19 cellular contexts compared by ENCODE assay signal in genomic region chr3:16407365-16407764, GRCh38.
DNase-seq lines count a peak whose midpoint lies in the region; ATAC-seq and TF ChIP-seq lines count a peak whose summit lies in the region.
"Had no signal": no experiment of that assay in that cellular context is flagged by ENCODE, and none has a peak within 500 bp of the region (broad histone marks: within the 10 kb centered on the region; RNA-seq: fewer than 3 reads in every experiment).

No MANE protein-coding gene starts in this region.

- no peak overlapping the region for H3K4me3 Mint-ChIP-seq in CD4-positive, CD25-positive, alpha-beta regulatory T cell
- no peak overlapping the region for H3K4me3 Mint-ChIP-seq in effector memory CD8-positive, alpha-beta T cell
- H3K4me3 Mint-ChIP-seq in osteocyte (ENCODE audit: unreplicated experiment), result no peak overlapping the region
- no peak overlapping the region for H3K4me3 Mint-ChIP-seq in glutamatergic neuron (ENCODE audit: unreplicated experiment)
- H3K4me3 Mint-ChIP-seq: CD14-positive monocyte, HFFc6 had no signal

- H3K36me3 Mint-ChIP-seq in CD4-positive, CD25-positive, alpha-beta regulatory T cell, result peaks cover 32% of the 10 kb centered on the region
- peaks cover 3% of the 10 kb centered on the region for H3K36me3 Mint-ChIP-seq in effector memory CD8-positive, alpha-beta T cell (ENCODE audit: insufficient read depth)
- H3K36me3 Mint-ChIP-seq in osteocyte (ENCODE audit: unreplicated experiment) (peaks cover 20% of the 10 kb centered on the region), glutamatergic neuron (ENCODE audit: unreplicated experiment) (no peaks in the 10 kb centered on the region)

- no peaks in the 10 kb centered on the region for H3K27me3 Mint-ChIP-seq in CD4-positive, CD25-positive, alpha-beta regulatory T cell
- H3K27me3 Mint-ChIP-seq in effector memory CD8-positive, alpha-beta T cell, result no peaks in the 10 kb centered on the region
- H3K27me3 Mint-ChIP-seq in osteocyte (ENCODE audit: unreplicated experiment), result no peaks in the 10 kb centered on the region
- no peaks in the 10 kb centered on the region for H3K27me3 Mint-ChIP-seq in glutamatergic neuron (ENCODE audit: unreplicated experiment)

- ATAC-seq in CD4-positive, CD25-positive, alpha-beta regulatory T cell (ENCODE audit: low read depth in 2 of 2), result no peak
- no peak for ATAC-seq in effector memory CD8-positive, alpha-beta T cell (replicated peaks)
- ATAC-seq in HG02678 (IDR thresholded peaks at IDR 0.05; ENCODE audit: unreplicated experiment), result no peak

- H3F3A ChIP-seq in SU-DHL-6 (ENCODE audit: insufficient read depth), result peaks cover 44% of the 10 kb centered on the region

- H2AFZ ChIP-seq in SU-DHL-6 (ENCODE audit: low read depth, low read length, severe bottlenecking), result no peak overlapping the region

- DNase-seq in CD4-positive, CD25-positive, alpha-beta regulatory T cell, result no peak
- no peak for DNase-seq in effector memory CD8-positive, alpha-beta T cell
- DNase-seq in osteocyte (ENCODE audit: extremely low spot score, unreplicated experiment), result no peak
- no peak for DNase-seq in NCI-H2227 treated with DMSO at 0.1 percent for 48 hours (lab: John Stamatoyannopoulos, UW)
- no peak for DNase-seq in AML-193 (lab: John Stamatoyannopoulos, UW)
- DNase-seq in glutamatergic neuron, result no peak
- DNase-seq: Calu3, HFFc6, MM.1S, NCI-H1105, NCI-H1694 treated with DMSO at 0.1 percent for 48 hours, NCI-H446 treated with DMSO at 0.1 percent for 48 hours, NCI-H748 treated with DMSO at 0.1 percent for 48 hours, Peyer's patch, SHP77 had no signal

- no peaks in the 10 kb centered on the region for H3K9me3 ChIP-seq in CD4-positive, CD25-positive, alpha-beta regulatory T cell (ENCODE audit: control insufficient read depth in 2 of 2, low read length in 2 of 2)
- H3K9me3 ChIP-seq in SU-DHL-6 (ENCODE audit: insufficient read depth, low read length), result no peaks in the 10 kb centered on the region
- H3K9me3 ChIP-seq: Peyer's patch had no signal

- TF ChIP-seq CTCF in SU-DHL-6 (IDR thresholded peaks at IDR 0.05; ENCODE audit: insufficient read depth, low read length, poor library complexity, severe bottlenecking), result no peak
- no peak for TF ChIP-seq CTCF in osteocyte (IDR thresholded peaks at IDR 0.05)
- no peak for TF ChIP-seq CTCF in glutamatergic neuron (IDR thresholded peaks at IDR 0.05; ENCODE audit: partially characterized antibody, unreplicated experiment)

- H3K9me2 ChIP-seq in SU-DHL-6 (replicated peaks; ENCODE audit: insufficient read depth, low read length), result no peaks in the 10 kb centered on the region

- peaks cover 25% of the 10 kb centered on the region for H3K36me3 ChIP-seq in CD4-positive, CD25-positive, alpha-beta regulatory T cell (ENCODE audit: control insufficient read depth, insufficient read depth, low read length)
- peaks cover 52% of the 10 kb centered on the region for H3K36me3 ChIP-seq in SU-DHL-6 (ENCODE audit: low read length)

- H3K27ac ChIP-seq in CD4-positive, CD25-positive, alpha-beta regulatory T cell (ENCODE audit: insufficient read depth, low read length, poor library complexity, severe bottlenecking), result no peak overlapping the region
- peak overlapping the region; percentile 44 for H3K27ac ChIP-seq in SU-DHL-6 (ENCODE audit: low read depth, low read length)
- H3K27ac ChIP-seq: KMS-11, Peyer's patch had no signal

- H3K79me2 ChIP-seq in SU-DHL-6 (ENCODE audit: insufficient read depth, low read length), result peaks cover 87% of the 10 kb centered on the region

- H3K27me3 ChIP-seq in CD4-positive, CD25-positive, alpha-beta regulatory T cell (ENCODE audit: control insufficient read depth, insufficient read depth, low read length), result no peaks in the 10 kb centered on the region
- H3K27me3 ChIP-seq in SU-DHL-6 (ENCODE audit: low read length), result no peaks in the 10 kb centered on the region
- H3K27me3 ChIP-seq: Peyer's patch had no signal

- H3K9me3 Mint-ChIP-seq in CD4-positive, CD25-positive, alpha-beta regulatory T cell, result no peaks in the 10 kb centered on the region
- no peaks in the 10 kb centered on the region for H3K9me3 Mint-ChIP-seq in effector memory CD8-positive, alpha-beta T cell
- H3K9me3 Mint-ChIP-seq in osteocyte (ENCODE audit: unreplicated experiment) (peaks cover 4% of the 10 kb centered on the region), glutamatergic neuron (ENCODE audit: unreplicated experiment) (no peaks in the 10 kb centered on the region)
- H3K9me3 Mint-ChIP-seq: CD14-positive monocyte, HFFc6 had no signal

- peaks cover 24 to 47% (median 30%) of the 10 kb centered on the region in 4 donors for H3K4me1 Mint-ChIP-seq in CD4-positive, CD25-positive, alpha-beta regulatory T cell
- peaks cover 17 to 40% of the 10 kb centered on the region in 2 donors for H3K4me1 Mint-ChIP-seq in effector memory CD8-positive, alpha-beta T cell (ENCODE audit: low read depth in 2 of 2)
- H3K4me1 Mint-ChIP-seq in osteocyte (ENCODE audit: unreplicated experiment), result peaks cover 31% of the 10 kb centered on the region
- H3K4me1 Mint-ChIP-seq in glutamatergic neuron (ENCODE audit: low read depth, unreplicated experiment), result peaks cover 28% of the 10 kb centered on the region

- no peak overlapping the region for H3K9ac ChIP-seq in SU-DHL-6 (ENCODE audit: low read length)
- H3K9ac ChIP-seq: KMS-11 had no signal

- no peak overlapping the region for H3K4me3 ChIP-seq in CD4-positive, CD25-positive, alpha-beta regulatory T cell (ENCODE audit: low read depth, low read length)
- H3K4me3 ChIP-seq in SU-DHL-6 (ENCODE audit: insufficient read depth, low read length, poor library complexity, severe bottlenecking), result no peak overlapping the region
- H3K4me3 ChIP-seq: Peyer's patch had no signal

- no peaks in the 10 kb centered on the region for H3K4me1 ChIP-seq in CD4-positive, CD25-positive, alpha-beta regulatory T cell (ENCODE audit: control insufficient read depth, insufficient read depth, low read length, poor library complexity, severe bottlenecking)
- H3K4me1 ChIP-seq: Peyer's patch had no signal

- H4K20me1 ChIP-seq in SU-DHL-6 (ENCODE audit: low read depth, low read length), result peaks cover 6% of the 10 kb centered on the region; the same call in 1 of the 2 replicates

- no peak overlapping the region for H3K4me2 ChIP-seq in SU-DHL-6 (ENCODE audit: low read depth, low read length, poor library complexity, severe bottlenecking)
- H3K4me2 ChIP-seq: KMS-11 had no signal

- peak overlapping the region in 2 of 3 donors; percentile 84 to 87 for H3K27ac Mint-ChIP-seq in CD4-positive, CD25-positive, alpha-beta regulatory T cell
- H3K27ac Mint-ChIP-seq in effector memory CD8-positive, alpha-beta T cell, result peak overlapping the region; percentile 42 to 74
- H3K27ac Mint-ChIP-seq in osteocyte (ENCODE audit: unreplicated experiment) (peak overlapping the region; percentile 86), glutamatergic neuron (ENCODE audit: unreplicated experiment) (no peak overlapping the region)
- H3K27ac Mint-ChIP-seq: HFFc6 had no signal
